ENCODE assay signal across 8 cellular contexts in the genomic region with DNA sequence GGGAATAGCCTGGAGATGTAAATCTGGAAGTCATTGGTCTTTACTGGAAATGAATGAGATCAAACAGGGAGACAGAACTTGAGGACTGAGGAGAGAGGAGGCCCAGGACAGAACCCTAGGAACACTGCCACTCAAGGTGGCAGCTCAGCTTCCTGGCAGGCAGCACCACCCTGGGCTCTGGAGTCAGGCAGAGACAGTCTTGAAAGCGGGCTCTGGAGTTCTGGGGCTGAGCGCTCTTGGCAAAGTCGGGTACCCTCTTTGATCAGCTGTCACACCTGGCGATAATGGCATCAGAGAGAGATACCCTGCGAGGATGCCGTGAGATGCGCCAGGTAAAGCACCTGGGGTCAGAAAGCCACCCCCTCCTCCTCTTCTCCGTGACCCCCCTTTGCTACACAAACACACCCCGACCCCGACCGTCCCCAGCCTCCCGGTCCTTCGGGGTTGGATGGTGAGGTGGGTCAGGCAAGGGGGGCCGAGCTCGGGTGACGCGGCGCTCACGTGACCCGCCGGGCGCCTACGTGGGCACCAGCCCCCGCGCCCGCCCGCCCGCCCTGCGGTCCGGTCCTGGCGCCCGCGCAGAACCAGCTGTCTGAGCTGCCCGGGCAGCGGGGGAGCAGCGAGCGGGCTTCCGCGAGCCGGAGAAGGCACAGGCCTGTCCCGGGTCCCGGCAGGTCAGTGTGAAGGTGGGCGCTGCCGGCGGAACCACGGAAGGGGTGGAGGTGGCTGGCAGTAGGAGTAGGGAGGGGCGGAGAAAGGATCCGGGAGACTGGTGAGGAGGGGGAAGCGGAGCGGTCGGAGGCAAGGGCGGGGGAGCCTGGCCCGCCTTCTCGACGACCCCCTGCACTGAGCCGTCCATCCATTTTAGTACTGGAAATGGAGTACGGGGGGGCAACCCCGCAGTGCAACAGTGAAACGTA. TPM values are rescaled to one million over a fixed set of nuclear protein-coding genes. Genes with fewer than 3 reads are reported as not detected.
DNase-seq lines count a peak whose midpoint lies in the region; ATAC-seq and TF ChIP-seq lines count a peak whose summit lies in the region.

A gene with protein sequence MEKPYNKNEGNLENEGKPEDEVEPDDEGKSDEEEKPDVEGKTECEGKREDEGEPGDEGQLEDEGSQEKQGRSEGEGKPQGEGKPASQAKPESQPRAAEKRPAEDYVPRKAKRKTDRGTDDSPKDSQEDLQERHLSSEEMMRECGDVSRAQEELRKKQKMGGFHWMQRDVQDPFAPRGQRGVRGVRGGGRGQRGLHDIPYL (plus strand): TSS at position 579 of the 920 bp plus-strand sequence. CDS start 1,102 bp downstream, outside the sequence.

- DNase-seq in AG20443 (ENCODE audit: low spot score) (peak; percentile 77), Peyer's patch (peak; percentile 57 to 70 (median 59)), astrocyte of the cerebellum (ENCODE audit: low read depth) (no peak), right cardiac atrium (peak; percentile 58 to 87 (median 86)), psoas muscle (peak; percentile 64 to 71), HuH-7.5 (ENCODE audit: low spot score) (no peak)

- TF ChIP-seq CTCF in Peyer's patch (IDR thresholded peaks at IDR 0.05), result no peak
- TF ChIP-seq CTCF in astrocyte of the cerebellum (IDR thresholded peaks at IDR 0.05; ENCODE audit: low read depth, low read length, missing control alignments), result no peak
- TF ChIP-seq CTCF in psoas muscle (IDR thresholded peaks at IDR 0.05), result no peak

- H3K27me3 ChIP-seq in Peyer's patch (no peaks in the 10 kb centered on the region), right cardiac atrium (ENCODE audit: control insufficient read depth, insufficient read depth) (no peaks in the 10 kb centered on the region), psoas muscle (ENCODE audit: insufficient read depth in 3 of 3, low read length in 2 of 3) (peaks cover 0 to 37% (median 0%) of the 10 kb centered on the region in 3 donors)

- in situ Hi-C loops in astrocyte of the cerebellum (cut with HindIII; ENCODE audit: low sequenced_read_pairs), result no loop called here

- WGBS in right cardiac atrium, result under 1% methylated on average over 53 of the region's 59 CpGs
- WGBS in psoas muscle, 3 donors, result 1 to 11% (median 5%) methylated on average over 15 to 59 of the region's 59 CpGs

- no peaks in the 10 kb centered on the region for H3K4me1 ChIP-seq in Peyer's patch
- H3K4me1 ChIP-seq in right cardiac atrium (ENCODE audit: control insufficient read depth, insufficient read depth, low read length), result peaks cover 2% of the 10 kb centered on the region
- H3K4me1 ChIP-seq in psoas muscle, result no peaks in the 10 kb centered on the region

- H3K4me3 ChIP-seq in Peyer's patch (peak within 1 kb of the TSS; percentile 55 to 72 (median 60)), astrocyte of the cerebellum (ENCODE audit: low read depth, low read length) (peak within 1 kb of the TSS; percentile 60), right cardiac atrium (ENCODE audit: low read length) (peak within 1 kb of the TSS; percentile 96), psoas muscle (peak within 1 kb of the TSS; percentile 76)

- H3K27ac ChIP-seq in Peyer's patch (peak within 1 kb of the TSS; percentile 76 to 87 (median 78)), right cardiac atrium (ENCODE audit: low read length) (peak within 1 kb of the TSS; percentile 99), psoas muscle (peak within 1 kb of the TSS; percentile 58)

- no peaks in the 10 kb centered on the region for H3K36me3 ChIP-seq in Peyer's patch
- no peaks in the 10 kb centered on the region for H3K36me3 ChIP-seq in psoas muscle (ENCODE audit: insufficient read depth in 1 of 2, low read depth in 1 of 2)

- intact Hi-C loops in right cardiac atrium (cut with DNase I), result no loop called here
- intact Hi-C loops in psoas muscle (cut with DNase I), result no loop called here

- TF ChIP-seq POLR2A in Peyer's patch (IDR thresholded peaks at IDR 0.05), result no peak

- H3K9me3 ChIP-seq in Peyer's patch (no peaks in the 10 kb centered on the region), right cardiac atrium (ENCODE audit: control insufficient read depth, low read length) (no peaks in the 10 kb centered on the region), psoas muscle (no peaks in the 10 kb centered on the region)

- peak; percentile 45 for ATAC-seq in GM18870 (IDR thresholded peaks at IDR 0.05; ENCODE audit: unreplicated experiment)
- peak; percentile 57 for ATAC-seq in HG03139 (IDR thresholded peaks at IDR 0.05; ENCODE audit: unreplicated experiment)
- ATAC-seq in right cardiac atrium, result peak; percentile 95 to 96
- peak; percentile 82 to 95 (median 92) for ATAC-seq in psoas muscle

RNA-seq across cellular contexts. Expression of the gene that starts here (rescaled TPM):
- total RNA-seq in Peyer's patch (1 to 10 TPM; 3.2 to 9.9 (median 4.8) TPM), right cardiac atrium (10 to 100 TPM; 35.4 to 42.8 (median 42.3) TPM), psoas muscle (10 to 100 TPM in 1 of 4 donors, 1 to 10 TPM in 3; 6.6 to 10.0 (median 7.6) TPM)
- polyA plus RNA-seq in right cardiac atrium (71.5 TPM), psoas muscle (10 to 100 TPM in 1 of 3 donors, 1 to 10 TPM in 2; 6.7 to 13.2 (median 6.8) TPM)

Comparison
In these comparisons a context has a peak if more than half of its experiments do, and no peak if none do; other contexts are left out.
1. DNase-seq: peak in AG20443 (single experiment), Peyer's patch (3 of 3), right cardiac atrium (3 of 3) and psoas muscle (2 of 2); none in astrocyte of the cerebellum (single experiment) and HuH-7.5 (single experiment).
2. ATAC-seq: peak in every context shown above with its lines; median percentile 96 in right cardiac atrium; 92 in psoas muscle; 57 in HG03139; 45 in GM18870.
3. Peak in every context shown above with its lines, with median percentiles within 50 percentile points of each other: H3K27ac ChIP-seq and H3K4me3 ChIP-seq.